In the genomic region with DNA sequence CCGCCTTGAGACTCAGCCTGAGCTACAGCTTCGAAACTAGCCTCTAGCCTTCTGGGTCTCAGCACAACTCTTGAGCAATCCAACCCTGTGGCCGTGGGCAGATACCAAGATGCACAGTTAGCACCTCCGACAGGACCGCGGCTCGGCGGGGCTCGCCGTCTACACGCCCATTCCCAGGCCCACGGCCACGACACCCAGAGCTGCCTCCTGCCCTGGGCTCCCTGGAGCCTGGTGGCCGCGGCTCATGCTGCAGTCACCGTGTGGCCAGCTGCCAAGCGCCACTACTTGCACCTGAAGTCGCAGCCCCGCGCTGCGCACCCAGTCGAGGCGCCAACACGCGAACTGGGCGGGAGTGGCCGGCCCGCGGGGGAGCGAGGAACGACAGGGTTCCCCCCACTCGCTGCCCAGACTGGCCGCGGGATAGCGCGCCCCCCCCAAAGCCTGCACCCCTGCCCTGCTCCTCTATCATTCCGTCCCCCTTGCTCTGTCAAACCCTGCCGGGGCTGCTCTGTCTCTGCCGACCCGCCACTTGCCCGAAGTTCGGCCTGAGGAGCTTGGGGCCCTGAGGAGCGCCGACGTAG, we compare ENCODE assay signal across 1 cellular context.
TF ChIP-seq lines count a peak whose summit lies in the region.

No MANE protein-coding gene starts in this region.

TF ChIP-seq in K562, 482 proteins besides CTCF, POLR2A, EP300 and RAD21 (continues in another document):
- TF ChIP-seq BRF1 (IDR thresholded peaks at IDR 0.05; ENCODE audit: borderline replicate concordance, extremely low read depth, insufficient read length): no peak
- no peak for TF ChIP-seq FOXA1 (IDR thresholded peaks at IDR 0.05; ENCODE audit: borderline replicate concordance)
- 0 out of 2 replicates have a peak, but pooled peaks have one; percentile 30 for TF ChIP-seq DPF2 (IDR thresholded peaks at IDR 0.05)
- TF ChIP-seq MECOM (CRISPR knock-in tag; IDR thresholded peaks at IDR 0.05): no peak
- TF ChIP-seq, protein P1, sequence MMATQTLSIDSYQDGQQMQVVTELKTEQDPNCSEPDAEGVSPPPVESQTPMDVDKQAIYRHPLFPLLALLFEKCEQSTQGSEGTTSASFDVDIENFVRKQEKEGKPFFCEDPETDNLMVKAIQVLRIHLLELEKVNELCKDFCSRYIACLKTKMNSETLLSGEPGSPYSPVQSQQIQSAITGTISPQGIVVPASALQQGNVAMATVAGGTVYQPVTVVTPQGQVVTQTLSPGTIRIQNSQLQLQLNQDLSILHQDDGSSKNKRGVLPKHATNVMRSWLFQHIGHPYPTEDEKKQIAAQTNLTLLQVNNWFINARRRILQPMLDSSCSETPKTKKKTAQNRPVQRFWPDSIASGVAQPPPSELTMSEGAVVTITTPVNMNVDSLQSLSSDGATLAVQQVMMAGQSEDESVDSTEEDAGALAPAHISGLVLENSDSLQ (IDR thresholded peaks at IDR 0.05): no peak
- TF ChIP-seq, protein P2, sequence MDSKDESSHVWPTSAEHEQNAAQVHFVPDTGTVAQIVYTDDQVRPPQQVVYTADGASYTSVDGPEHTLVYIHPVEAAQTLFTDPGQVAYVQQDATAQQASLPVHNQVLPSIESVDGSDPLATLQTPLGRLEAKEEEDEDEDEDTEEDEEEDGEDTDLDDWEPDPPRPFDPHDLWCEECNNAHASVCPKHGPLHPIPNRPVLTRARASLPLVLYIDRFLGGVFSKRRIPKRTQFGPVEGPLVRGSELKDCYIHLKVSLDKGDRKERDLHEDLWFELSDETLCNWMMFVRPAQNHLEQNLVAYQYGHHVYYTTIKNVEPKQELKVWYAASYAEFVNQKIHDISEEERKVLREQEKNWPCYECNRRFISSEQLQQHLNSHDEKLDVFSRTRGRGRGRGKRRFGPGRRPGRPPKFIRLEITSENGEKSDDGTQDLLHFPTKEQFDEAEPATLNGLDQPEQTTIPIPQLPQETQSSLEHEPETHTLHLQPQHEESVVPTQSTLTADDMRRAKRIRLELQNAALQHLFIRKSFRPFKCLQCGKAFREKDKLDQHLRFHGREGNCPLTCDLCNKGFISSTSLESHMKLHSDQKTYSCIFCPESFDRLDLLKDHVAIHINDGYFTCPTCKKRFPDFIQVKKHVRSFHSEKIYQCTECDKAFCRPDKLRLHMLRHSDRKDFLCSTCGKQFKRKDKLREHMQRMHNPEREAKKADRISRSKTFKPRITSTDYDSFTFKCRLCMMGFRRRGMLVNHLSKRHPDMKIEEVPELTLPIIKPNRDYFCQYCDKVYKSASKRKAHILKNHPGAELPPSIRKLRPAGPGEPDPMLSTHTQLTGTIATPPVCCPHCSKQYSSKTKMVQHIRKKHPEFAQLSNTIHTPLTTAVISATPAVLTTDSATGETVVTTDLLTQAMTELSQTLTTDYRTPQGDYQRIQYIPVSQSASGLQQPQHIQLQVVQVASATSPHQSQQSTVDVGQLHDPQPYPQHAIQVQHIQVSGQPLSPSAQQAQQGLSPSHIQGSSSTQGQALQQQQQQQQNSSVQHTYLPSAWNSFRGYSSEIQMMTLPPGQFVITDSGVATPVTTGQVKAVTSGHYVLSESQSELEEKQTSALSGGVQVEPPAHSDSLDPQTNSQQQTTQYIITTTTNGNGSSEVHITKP (IDR thresholded peaks at IDR 0.05; ENCODE audit: partially characterized antibody): peak; percentile 28
- 0 out of 2 replicates have a peak, but pooled peaks have one; percentile 24 for TF ChIP-seq ZFP1 (CRISPR knock-in tag; IDR thresholded peaks at IDR 0.05)
- no peak for TF ChIP-seq ZNF589 (CRISPR knock-in tag; IDR thresholded peaks at IDR 0.05; ENCODE audit: low read depth)
- TF ChIP-seq MCM7 (IDR thresholded peaks at IDR 0.05): no peak
- peak in 1 of 2 experiments; percentile 15; a peak in 1 of 4 replicates for TF ChIP-seq TRIM24 (IDR thresholded peaks at IDR 0.05)
- TF ChIP-seq POLR2G (IDR thresholded peaks at IDR 0.05; ENCODE audit: low read depth, low read length): peak; percentile 55
- TF ChIP-seq RBM22 (IDR thresholded peaks at IDR 0.05; ENCODE audit: low read depth, low read length, poor library complexity, severe bottlenecking): peak; percentile 57
- TF ChIP-seq CCNT2 (IDR thresholded peaks at IDR 0.05; ENCODE audit: borderline replicate concordance, extremely low read depth, insufficient read length, low read depth, low read length): no peak
- TF ChIP-seq MYC (IDR thresholded peaks at IDR 0.05; ENCODE audit: low read depth, low read length): peak; percentile 22
- no peak; the same call in 1 of the 2 replicates for TF ChIP-seq MYC (CRISPR knock-in tag; IDR thresholded peaks at IDR 0.05; ENCODE audit: borderline replicate concordance, low read depth)
- TF ChIP-seq ZSCAN29 (IDR thresholded peaks at IDR 0.05): no peak
- TF ChIP-seq HDAC2 (IDR thresholded peaks at IDR 0.05): 0 out of 2 replicates have a peak, but pooled peaks have one; percentile 30
- 0 out of 2 replicates have a peak, but pooled peaks have one; percentile 37 for TF ChIP-seq PRMT5 (CRISPR knock-in tag; IDR thresholded peaks at IDR 0.05)
- TF ChIP-seq, protein P3, sequence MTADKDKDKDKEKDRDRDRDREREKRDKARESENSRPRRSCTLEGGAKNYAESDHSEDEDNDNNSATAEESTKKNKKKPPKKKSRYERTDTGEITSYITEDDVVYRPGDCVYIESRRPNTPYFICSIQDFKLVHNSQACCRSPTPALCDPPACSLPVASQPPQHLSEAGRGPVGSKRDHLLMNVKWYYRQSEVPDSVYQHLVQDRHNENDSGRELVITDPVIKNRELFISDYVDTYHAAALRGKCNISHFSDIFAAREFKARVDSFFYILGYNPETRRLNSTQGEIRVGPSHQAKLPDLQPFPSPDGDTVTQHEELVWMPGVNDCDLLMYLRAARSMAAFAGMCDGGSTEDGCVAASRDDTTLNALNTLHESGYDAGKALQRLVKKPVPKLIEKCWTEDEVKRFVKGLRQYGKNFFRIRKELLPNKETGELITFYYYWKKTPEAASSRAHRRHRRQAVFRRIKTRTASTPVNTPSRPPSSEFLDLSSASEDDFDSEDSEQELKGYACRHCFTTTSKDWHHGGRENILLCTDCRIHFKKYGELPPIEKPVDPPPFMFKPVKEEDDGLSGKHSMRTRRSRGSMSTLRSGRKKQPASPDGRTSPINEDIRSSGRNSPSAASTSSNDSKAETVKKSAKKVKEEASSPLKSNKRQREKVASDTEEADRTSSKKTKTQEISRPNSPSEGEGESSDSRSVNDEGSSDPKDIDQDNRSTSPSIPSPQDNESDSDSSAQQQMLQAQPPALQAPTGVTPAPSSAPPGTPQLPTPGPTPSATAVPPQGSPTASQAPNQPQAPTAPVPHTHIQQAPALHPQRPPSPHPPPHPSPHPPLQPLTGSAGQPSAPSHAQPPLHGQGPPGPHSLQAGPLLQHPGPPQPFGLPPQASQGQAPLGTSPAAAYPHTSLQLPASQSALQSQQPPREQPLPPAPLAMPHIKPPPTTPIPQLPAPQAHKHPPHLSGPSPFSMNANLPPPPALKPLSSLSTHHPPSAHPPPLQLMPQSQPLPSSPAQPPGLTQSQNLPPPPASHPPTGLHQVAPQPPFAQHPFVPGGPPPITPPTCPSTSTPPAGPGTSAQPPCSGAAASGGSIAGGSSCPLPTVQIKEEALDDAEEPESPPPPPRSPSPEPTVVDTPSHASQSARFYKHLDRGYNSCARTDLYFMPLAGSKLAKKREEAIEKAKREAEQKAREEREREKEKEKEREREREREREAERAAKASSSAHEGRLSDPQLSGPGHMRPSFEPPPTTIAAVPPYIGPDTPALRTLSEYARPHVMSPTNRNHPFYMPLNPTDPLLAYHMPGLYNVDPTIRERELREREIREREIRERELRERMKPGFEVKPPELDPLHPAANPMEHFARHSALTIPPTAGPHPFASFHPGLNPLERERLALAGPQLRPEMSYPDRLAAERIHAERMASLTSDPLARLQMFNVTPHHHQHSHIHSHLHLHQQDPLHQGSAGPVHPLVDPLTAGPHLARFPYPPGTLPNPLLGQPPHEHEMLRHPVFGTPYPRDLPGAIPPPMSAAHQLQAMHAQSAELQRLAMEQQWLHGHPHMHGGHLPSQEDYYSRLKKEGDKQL (CRISPR knock-in tag; IDR thresholded peaks at IDR 0.05; ENCODE audit: borderline replicate concordance): no peak
- TF ChIP-seq, protein P4, sequence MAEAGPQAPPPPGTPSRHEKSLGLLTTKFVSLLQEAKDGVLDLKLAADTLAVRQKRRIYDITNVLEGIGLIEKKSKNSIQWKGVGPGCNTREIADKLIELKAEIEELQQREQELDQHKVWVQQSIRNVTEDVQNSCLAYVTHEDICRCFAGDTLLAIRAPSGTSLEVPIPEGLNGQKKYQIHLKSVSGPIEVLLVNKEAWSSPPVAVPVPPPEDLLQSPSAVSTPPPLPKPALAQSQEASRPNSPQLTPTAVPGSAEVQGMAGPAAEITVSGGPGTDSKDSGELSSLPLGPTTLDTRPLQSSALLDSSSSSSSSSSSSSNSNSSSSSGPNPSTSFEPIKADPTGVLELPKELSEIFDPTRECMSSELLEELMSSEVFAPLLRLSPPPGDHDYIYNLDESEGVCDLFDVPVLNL (CRISPR knock-in tag; IDR thresholded peaks at IDR 0.05; ENCODE audit: low read depth): peak; percentile 80; the same call in 1 of the 2 replicates
- TF ChIP-seq ILK (tag; IDR thresholded peaks at IDR 0.05; ENCODE audit: borderline replicate concordance, low read depth): no peak
- TF ChIP-seq RNF2 (IDR thresholded peaks at IDR 0.05): peak; percentile 69
- no peak; the same call in 1 of the 2 replicates for TF ChIP-seq TCF3 (CRISPR knock-in tag; IDR thresholded peaks at IDR 0.05)
- no peak for TF ChIP-seq ZNF75A (CRISPR knock-in tag; IDR thresholded peaks at IDR 0.05)
- TF ChIP-seq, protein P5, sequence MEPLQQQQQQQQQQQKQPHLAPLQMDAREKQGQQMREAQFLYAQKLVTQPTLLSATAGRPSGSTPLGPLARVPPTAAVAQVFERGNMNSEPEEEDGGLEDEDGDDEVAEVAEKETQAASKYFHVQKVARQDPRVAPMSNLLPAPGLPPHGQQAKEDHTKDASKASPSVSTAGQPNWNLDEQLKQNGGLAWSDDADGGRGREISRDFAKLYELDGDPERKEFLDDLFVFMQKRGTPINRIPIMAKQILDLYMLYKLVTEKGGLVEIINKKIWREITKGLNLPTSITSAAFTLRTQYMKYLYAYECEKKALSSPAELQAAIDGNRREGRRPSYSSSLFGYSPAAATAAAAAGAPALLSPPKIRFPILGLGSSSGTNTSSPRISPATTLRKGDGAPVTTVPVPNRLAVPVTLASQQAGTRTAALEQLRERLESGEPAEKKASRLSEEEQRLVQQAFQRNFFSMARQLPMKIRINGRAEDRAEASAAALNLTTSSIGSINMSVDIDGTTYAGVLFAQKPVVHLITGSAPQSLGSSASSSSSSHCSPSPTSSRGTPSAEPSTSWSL (CRISPR knock-in tag; IDR thresholded peaks at IDR 0.05; ENCODE audit: borderline replicate concordance): 0 out of 2 replicates have a peak, but pooled peaks have one; percentile 21
- TF ChIP-seq MCM5 (IDR thresholded peaks at IDR 0.05; ENCODE audit: low read depth): no peak
- peak; percentile 9; the same call in 1 of the 2 replicates for TF ChIP-seq SMARCA5 (IDR thresholded peaks at IDR 0.05)
- no peak for TF ChIP-seq TAF15 (IDR thresholded peaks at IDR 0.05; ENCODE audit: low read depth, low read length)
- TF ChIP-seq XRCC4 (IDR thresholded peaks at IDR 0.05; ENCODE audit: extremely low read depth, insufficient read depth, insufficient read length): no peak
- TF ChIP-seq HDAC1 (IDR thresholded peaks at IDR 0.05): peak in 1 of 2 experiments; percentile 83; a peak in 2 of 4 replicates
- TF ChIP-seq, protein P6, sequence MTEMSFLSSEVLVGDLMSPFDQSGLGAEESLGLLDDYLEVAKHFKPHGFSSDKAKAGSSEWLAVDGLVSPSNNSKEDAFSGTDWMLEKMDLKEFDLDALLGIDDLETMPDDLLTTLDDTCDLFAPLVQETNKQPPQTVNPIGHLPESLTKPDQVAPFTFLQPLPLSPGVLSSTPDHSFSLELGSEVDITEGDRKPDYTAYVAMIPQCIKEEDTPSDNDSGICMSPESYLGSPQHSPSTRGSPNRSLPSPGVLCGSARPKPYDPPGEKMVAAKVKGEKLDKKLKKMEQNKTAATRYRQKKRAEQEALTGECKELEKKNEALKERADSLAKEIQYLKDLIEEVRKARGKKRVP (CRISPR knock-in tag; IDR thresholded peaks at IDR 0.05): no peak
- TF ChIP-seq MEIS2 (IDR thresholded peaks at IDR 0.05; ENCODE audit: partially characterized antibody): no peak
- TF ChIP-seq, protein P7, sequence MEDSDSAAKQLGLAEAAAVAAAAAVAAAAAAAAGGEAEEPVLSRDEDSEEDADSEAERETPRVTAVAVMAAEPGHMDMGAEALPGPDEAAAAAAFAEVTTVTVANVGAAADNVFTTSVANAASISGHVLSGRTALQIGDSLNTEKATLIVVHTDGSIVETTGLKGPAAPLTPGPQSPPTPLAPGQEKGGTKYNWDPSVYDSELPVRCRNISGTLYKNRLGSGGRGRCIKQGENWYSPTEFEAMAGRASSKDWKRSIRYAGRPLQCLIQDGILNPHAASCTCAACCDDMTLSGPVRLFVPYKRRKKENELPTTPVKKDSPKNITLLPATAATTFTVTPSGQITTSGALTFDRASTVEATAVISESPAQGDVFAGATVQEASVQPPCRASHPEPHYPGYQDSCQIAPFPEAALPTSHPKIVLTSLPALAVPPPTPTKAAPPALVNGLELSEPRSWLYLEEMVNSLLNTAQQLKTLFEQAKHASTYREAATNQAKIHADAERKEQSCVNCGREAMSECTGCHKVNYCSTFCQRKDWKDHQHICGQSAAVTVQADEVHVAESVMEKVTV (CRISPR knock-in tag; IDR thresholded peaks at IDR 0.05): 0 out of 2 replicates have a peak, but pooled peaks have one; percentile 28
- no peak for TF ChIP-seq ZNF121 (CRISPR knock-in tag; conservative IDR thresholded peaks at IDR 0.05)
- TF ChIP-seq SNRNP70 (optimal IDR thresholded peaks at IDR 0.05; ENCODE audit: low read depth, low read length): no peak
- peak; percentile 20; the same call in 1 of the 2 replicates for TF ChIP-seq NR1H2 (CRISPR knock-in tag; IDR thresholded peaks at IDR 0.05)
- TF ChIP-seq KAT7 (CRISPR knock-in tag; IDR thresholded peaks at IDR 0.05; ENCODE audit: borderline replicate concordance): peak; percentile 56; the same call in 1 of the 2 replicates
- no peak for TF ChIP-seq WHSC1 (IDR thresholded peaks at IDR 0.05; ENCODE audit: low read length)
- TF ChIP-seq ZNF561 (CRISPR knock-in tag; conservative IDR thresholded peaks at IDR 0.05): 0 out of 2 replicates have a peak, but pooled peaks have one; percentile 23
- TF ChIP-seq, protein P8, sequence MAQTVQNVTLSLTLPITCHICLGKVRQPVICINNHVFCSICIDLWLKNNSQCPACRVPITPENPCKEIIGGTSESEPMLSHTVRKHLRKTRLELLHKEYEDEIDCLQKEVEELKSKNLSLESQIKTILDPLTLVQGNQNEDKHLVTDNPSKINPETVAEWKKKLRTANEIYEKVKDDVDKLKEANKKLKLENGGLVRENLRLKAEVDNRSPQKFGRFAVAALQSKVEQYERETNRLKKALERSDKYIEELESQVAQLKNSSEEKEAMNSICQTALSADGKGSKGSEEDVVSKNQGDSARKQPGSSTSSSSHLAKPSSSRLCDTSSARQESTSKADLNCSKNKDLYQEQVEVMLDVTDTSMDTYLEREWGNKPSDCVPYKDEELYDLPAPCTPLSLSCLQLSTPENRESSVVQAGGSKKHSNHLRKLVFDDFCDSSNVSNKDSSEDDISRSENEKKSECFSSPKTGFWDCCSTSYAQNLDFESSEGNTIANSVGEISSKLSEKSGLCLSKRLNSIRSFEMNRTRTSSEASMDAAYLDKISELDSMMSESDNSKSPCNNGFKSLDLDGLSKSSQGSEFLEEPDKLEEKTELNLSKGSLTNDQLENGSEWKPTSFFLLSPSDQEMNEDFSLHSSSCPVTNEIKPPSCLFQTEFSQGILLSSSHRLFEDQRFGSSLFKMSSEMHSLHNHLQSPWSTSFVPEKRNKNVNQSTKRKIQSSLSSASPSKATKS (CRISPR knock-in tag; IDR thresholded peaks at IDR 0.05): no peak
- TF ChIP-seq MXI1 (IDR thresholded peaks at IDR 0.05; ENCODE audit: low read depth, low read length): no peak
- no peak for TF ChIP-seq ZNF431 (CRISPR knock-in tag; IDR thresholded peaks at IDR 0.05)
